16 cellular contexts compared by ENCODE assay signal in the genomic region with DNA sequence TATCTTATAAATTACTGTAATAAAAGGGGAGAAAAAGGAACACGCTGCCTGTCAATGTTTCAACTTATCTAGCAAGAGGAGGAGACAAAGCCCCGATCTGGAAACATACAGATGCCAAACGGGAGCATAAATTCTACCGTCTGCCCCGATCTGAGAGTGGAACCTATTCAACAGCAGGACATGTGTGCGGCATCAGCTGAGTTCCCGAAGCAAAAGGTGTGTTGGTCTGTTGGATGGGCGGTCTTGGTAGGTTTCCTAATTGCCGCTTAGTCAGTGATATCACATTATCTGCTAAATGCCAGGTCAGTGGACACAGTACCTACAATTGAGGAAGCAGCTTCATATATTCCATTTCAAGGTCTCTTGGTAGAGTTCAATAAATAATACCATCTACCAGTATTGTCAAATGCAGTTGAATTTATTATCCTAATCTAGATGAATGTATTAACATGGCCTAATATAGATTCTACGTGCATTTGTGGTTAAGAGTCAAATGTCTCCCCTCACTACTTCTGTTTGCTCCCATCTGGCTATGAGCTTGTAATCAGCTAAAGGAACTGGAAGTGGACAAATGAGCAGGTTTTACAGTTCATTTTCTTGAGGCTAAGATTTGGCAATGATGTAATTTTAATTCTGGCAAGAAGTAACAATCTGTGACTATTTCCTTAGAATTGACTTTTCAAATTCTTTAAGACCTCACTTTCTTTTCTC.
DNase-seq lines count a peak whose midpoint lies in the region; ATAC-seq and TF ChIP-seq lines count a peak whose summit lies in the region.
"Had no signal": no experiment of that assay in that cellular context is flagged by ENCODE, and none has a peak within 500 bp of the region (broad histone marks: within the 10 kb centered on the region; RNA-seq: fewer than 3 reads in every experiment).

No MANE protein-coding gene starts in this region.

- H3K27ac Mint-ChIP-seq in CD8-positive, alpha-beta T cell = no peak overlapping the region
- H3K27ac Mint-ChIP-seq: CD4-positive, alpha-beta memory T cell; GM23338; HFFc6 had no signal

- H3K36me3 ChIP-seq in psoas muscle (ENCODE audit: insufficient read depth in 1 of 2, low read depth in 1 of 2) = no peaks in the 10 kb centered on the region
- no peaks in the 10 kb centered on the region for H3K36me3 ChIP-seq in CD8-positive, alpha-beta T cell (ENCODE audit: insufficient read depth, low read length)
- H3K36me3 ChIP-seq: HAP-1 had no signal

- H3K4me1 ChIP-seq in psoas muscle = peaks cover 35% of the 10 kb centered on the region
- no peaks in the 10 kb centered on the region for H3K4me1 ChIP-seq in CD8-positive, alpha-beta T cell (ENCODE audit: insufficient read depth, low read length)
- H3K4me1 ChIP-seq: Caco-2, HAP-1 had no signal

- H3K4me3 ChIP-seq in psoas muscle = no peak overlapping the region
- H3K4me3 ChIP-seq in CD8-positive, alpha-beta T cell (ENCODE audit: low read depth, low read length) = no peak overlapping the region
- H3K4me3 ChIP-seq: GM12878, GM23338, HAP-1 had no signal

- H3K27me3 ChIP-seq in psoas muscle (ENCODE audit: insufficient read depth in 3 of 3, low read length in 2 of 3) = no peaks in the 10 kb centered on the region
- H3K27me3 ChIP-seq in CD8-positive, alpha-beta T cell (ENCODE audit: insufficient read depth, low read length) = no peaks in the 10 kb centered on the region

- CTCF ChIA-PET in CD8-positive, alpha-beta T cell (lab: Charles Lee) = no interaction called here

- peak overlapping the region; percentile 80 for H3K27ac ChIP-seq in psoas muscle
- no peak overlapping the region for H3K27ac ChIP-seq in CD8-positive, alpha-beta T cell (ENCODE audit: low read depth, low read length)

- POLR2A ChIA-PET in CD8-positive, alpha-beta T cell (lab: Charles Lee) = no interaction called here

- TF ChIP-seq CTCF in psoas muscle (IDR thresholded peaks at IDR 0.05) = no peak
- no peak for TF ChIP-seq CTCF in CD8-positive, alpha-beta T cell (IDR thresholded peaks at IDR 0.05)

- no peaks in the 10 kb centered on the region for H3K4me1 Mint-ChIP-seq in CD8-positive, alpha-beta T cell (ENCODE audit: low read depth)
- no peaks in the 10 kb centered on the region for H3K4me1 Mint-ChIP-seq in activated T-cell treated with anti-CD3 and anti-CD28 coated beads, Interleukin-2, amount 50 U/mL, for 4 hours (ENCODE audit: low read depth)
- H3K4me1 Mint-ChIP-seq: CD4-positive, alpha-beta memory T cell had no signal

- H3K9me3 ChIP-seq in psoas muscle = no peaks in the 10 kb centered on the region
- H3K9me3 ChIP-seq in CD8-positive, alpha-beta T cell (ENCODE audit: low read length) = no peaks in the 10 kb centered on the region
- H3K9me3 ChIP-seq: Caco-2, HAP-1 had no signal

- H3K27me3 Mint-ChIP-seq in CD8-positive, alpha-beta T cell (ENCODE audit: low read depth) = no peaks in the 10 kb centered on the region
- H3K27me3 Mint-ChIP-seq in activated T-cell treated with anti-CD3 and anti-CD28 coated beads, Interleukin-2, amount 50 U/mL, for 4 hours (ENCODE audit: low read depth) = no peaks in the 10 kb centered on the region

- ATAC-seq in psoas muscle (no peak), GM18861 (IDR thresholded peaks at IDR 0.05; ENCODE audit: unreplicated experiment) (no peak)
- ATAC-seq in CD8-positive, alpha-beta T cell = no peak
- no peak for ATAC-seq in activated T-cell treated with anti-CD3 and anti-CD28 coated beads, Interleukin-2, amount 50 U/mL, for 4 hours
- ATAC-seq: GM12878, GM23338 had no signal

- 93 to 96% (median 95%) methylated on average over 10 of the region's 10 CpGs for WGBS in psoas muscle, 3 donors

- H3K4me3 Mint-ChIP-seq in CD8-positive, alpha-beta T cell = no peak overlapping the region
- H3K4me3 Mint-ChIP-seq in activated T-cell treated with anti-CD3 and anti-CD28 coated beads, Interleukin-2, amount 50 U/mL, for 4 hours = no peak overlapping the region
- H3K4me3 Mint-ChIP-seq: CD4-positive, alpha-beta memory T cell; GM23338; HFFc6 had no signal

- DNase-seq in NCI-H69 (lab: John Stamatoyannopoulos, UW) (peak; percentile 51), cerebellar cortex (ENCODE audit: low spot score) (peak; percentile 66), psoas muscle (no peak)
- no peak for DNase-seq in CD8-positive, alpha-beta T cell
- DNase-seq in activated T-cell treated with anti-CD3 and anti-CD28 coated beads, Interleukin-2, amount 50 U/mL, for 4 hours = no peak
- DNase-seq: C1 segment of cervical spinal cord; Caco-2; CD4-positive, alpha-beta memory T cell; DMS153; DND-41; GDM1; HFFc6 had no signal

- H3K9me3 Mint-ChIP-seq in CD8-positive, alpha-beta T cell = no peaks in the 10 kb centered on the region
- H3K9me3 Mint-ChIP-seq in activated T-cell treated with anti-CD3 and anti-CD28 coated beads, Interleukin-2, amount 50 U/mL, for 4 hours = no peaks in the 10 kb centered on the region
- H3K9me3 Mint-ChIP-seq: GM23338, HFFc6 had no signal

- no peaks in the 10 kb centered on the region for H3K36me3 Mint-ChIP-seq in CD8-positive, alpha-beta T cell
- no peaks in the 10 kb centered on the region for H3K36me3 Mint-ChIP-seq in activated T-cell treated with anti-CD3 and anti-CD28 coated beads, Interleukin-2, amount 50 U/mL, for 4 hours (ENCODE audit: insufficient read depth)
- H3K36me3 Mint-ChIP-seq: CD4-positive, alpha-beta memory T cell had no signal

- intact Hi-C loops in psoas muscle (cut with DNase I) = loop anchor here in 1 of 2 donors (10.0 kb wide), 1 partner anchor 148 kb away; no protein-coding TSS in a partner anchor
- intact Hi-C loops in CD8-positive, alpha-beta T cell (cut with DNase I, micrococcal nuclease) = no loop called here

Comparison
In these comparisons a context has a peak if more than half of its experiments do, and no peak if none do; other contexts are left out.
1. DNase-seq: peak in NCI-H69 (single experiment) and cerebellar cortex (single experiment); none in psoas muscle (0 of 2), CD8-positive, alpha-beta T cell (0 of 7) and activated T-cell treated with anti-CD3 and anti-CD28 coated beads, Interleukin-2, amount 50 U/mL, for 4 hours (single experiment).